Comparison of ENCODE assay signal across 27 cellular contexts in the genomic region with DNA sequence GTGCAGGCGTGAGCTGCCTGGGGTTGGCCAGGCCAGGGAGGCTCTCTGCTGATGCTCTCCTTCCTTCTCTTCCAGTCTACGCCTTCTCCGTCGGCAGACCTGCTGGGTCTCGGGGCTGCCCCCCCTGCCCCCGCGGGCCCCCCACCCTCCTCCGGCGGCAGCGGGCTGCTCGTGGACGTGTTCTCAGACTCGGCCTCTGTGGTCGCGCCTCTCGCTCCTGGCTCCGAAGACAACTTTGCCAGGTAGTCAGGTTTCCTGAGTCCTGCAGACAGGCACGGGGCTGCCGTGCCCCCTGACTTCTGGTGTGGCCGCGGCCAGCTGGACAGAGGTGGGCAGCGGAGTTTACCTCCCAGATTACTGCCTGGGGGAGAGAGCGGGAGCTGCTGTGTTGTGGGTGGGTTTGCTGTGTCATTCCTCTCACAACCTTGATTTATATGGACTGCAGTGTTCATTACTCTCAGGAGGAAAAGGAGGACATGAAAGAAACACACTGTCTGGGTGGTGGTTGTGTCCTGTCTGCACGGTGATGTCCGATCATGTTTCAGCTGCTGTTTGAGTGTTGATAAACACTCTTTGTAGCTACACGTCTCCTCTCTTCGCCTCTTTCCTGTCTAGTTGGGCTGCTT. TPM values are rescaled to one million over a fixed set of nuclear protein-coding genes. Genes with fewer than 3 reads are reported as not detected.
"Had no signal": no experiment of that assay in that cellular context is flagged by ENCODE, and none has a peak within 500 bp of the region (broad histone marks: within the 10 kb centered on the region; RNA-seq: fewer than 3 reads in every experiment).

No MANE protein-coding gene starts in this region.

- H3K27ac Mint-ChIP-seq: activated CD4-positive, alpha-beta memory T cell treated with anti-CD3 and anti-CD28 coated beads for 36 hours; activated naive CD4-positive, alpha-beta T cell treated with anti-CD3 and anti-CD28 coated beads, Interleukin-2, amount 10 ng/mL, durations not matched to agents 7 days and 5 days; dendritic cell treated with granulocyte-macrophage colony-stimulating factor and Interleukin-4, amounts not matched to agents 40 ng/mL and 50 ng/mL, for 4 days; T-helper 1 cell treated with Interleukin-12 subunit alpha and Interleukin-12 subunit beta and Interleukin-4 antibody, amounts not matched to agents 30 μg/mL and 1 μg/mL, for 36 hours had no signal

- H3K4me3 Mint-ChIP-seq: activated CD4-positive, alpha-beta memory T cell treated with anti-CD3 and anti-CD28 coated beads for 36 hours; activated naive CD4-positive, alpha-beta T cell treated with anti-CD3 and anti-CD28 coated beads, Interleukin-2, amount 10 ng/mL, durations not matched to agents 7 days and 5 days; dendritic cell treated with granulocyte-macrophage colony-stimulating factor and Interleukin-4, amounts not matched to agents 40 ng/mL and 50 ng/mL, for 4 days; naive thymus-derived CD4-positive, alpha-beta T cell; T-helper 1 cell treated with Interleukin-12 subunit alpha and Interleukin-12 subunit beta and Interleukin-4 antibody, amounts not matched to agents 30 μg/mL and 1 μg/mL, for 36 hours had no signal

- H3K4me1 ChIP-seq: sigmoid colon, tibial artery had no signal

- H3K9me3 Mint-ChIP-seq: activated CD4-positive, alpha-beta memory T cell treated with anti-CD3 and anti-CD28 coated beads for 36 hours; T-helper 1 cell treated with Interleukin-12 subunit alpha and Interleukin-12 subunit beta and Interleukin-4 antibody, amounts not matched to agents 30 μg/mL and 1 μg/mL, for 36 hours had no signal

- DNase-seq: activated CD4-positive, alpha-beta memory T cell treated with anti-CD3 and anti-CD28 coated beads for 36 hours; activated CD4-positive, alpha-beta T cell treated with anti-CD3 and anti-CD28 coated beads for 4 hours; activated CD4-positive, CD25-positive, alpha-beta regulatory T cell; activated effector memory CD4-positive, alpha-beta T cell treated with anti-CD3 and anti-CD28 coated beads, Interleukin-2, amount 50 U/mL, for 16 hours; activated naive CD4-positive, alpha-beta T cell treated with anti-CD3 and anti-CD28 coated beads, Interleukin-2, amount 10 ng/mL, durations not matched to agents 7 days and 5 days; amygdala; effector CD4-positive, alpha-beta T cell; erythroblast; foreskin fibroblast; naive thymus-derived CD4-positive, alpha-beta T cell; sigmoid colon; stimulated activated CD4-positive, alpha-beta T cell treated with anti-CD3 and anti-CD28 coated beads, Interleukin-15, amount 100 ng/mL, for 24 hours; stimulated activated CD4-positive, alpha-beta T cell treated with anti-CD3 and anti-CD28 coated beads, Interleukin-2, amount 100 ng/mL, for 48 hours; stimulated activated naive CD4-positive, alpha-beta T cell treated with Interleukin-2 at 50 U/mL for 16 hours; substantia nigra; tibial artery had no signal

- H3K9me3 ChIP-seq: neutrophil, pancreas, sigmoid colon, tibial artery had no signal

- H3K27me3 Mint-ChIP-seq: activated CD4-positive, alpha-beta memory T cell treated with anti-CD3 and anti-CD28 coated beads for 36 hours; activated naive CD4-positive, alpha-beta T cell treated with anti-CD3 and anti-CD28 coated beads, Interleukin-2, amount 10 ng/mL, durations not matched to agents 7 days and 5 days; dendritic cell treated with granulocyte-macrophage colony-stimulating factor and Interleukin-4, amounts not matched to agents 40 ng/mL and 50 ng/mL, for 4 days; naive thymus-derived CD4-positive, alpha-beta T cell had no signal

- H3K4me3 ChIP-seq: lung, pancreas, sigmoid colon, smooth muscle cell, tibial artery had no signal

- H3K4me2 ChIP-seq: smooth muscle cell had no signal

- H3K27ac ChIP-seq: neutrophil, pancreas, sigmoid colon, tibial artery had no signal

- ATAC-seq: left lobe of liver; naive thymus-derived CD4-positive, alpha-beta T cell; pancreas had no signal

- H3K27me3 ChIP-seq: neutrophil, pancreas, sigmoid colon, tibial artery had no signal

RNA-seq across cellular contexts. Expression of gene MUC6, which starts 36.0 kb away (rescaled TPM):
- total RNA-seq: activated CD4-positive, alpha-beta memory T cell treated with anti-CD3 and anti-CD28 coated beads for 36 hours; fibroblast of lung; mesenteric fat pad; naive thymus-derived CD4-positive, alpha-beta T cell; sigmoid colon; smooth muscle cell; urinary bladder had no signal
- polyA plus RNA-seq: fibroblast of lung; keratinocyte; naive thymus-derived CD4-positive, alpha-beta T cell; smooth muscle cell; urinary bladder had no signal
